ENCODE assay signal across 1 cellular context in the genomic region with DNA sequence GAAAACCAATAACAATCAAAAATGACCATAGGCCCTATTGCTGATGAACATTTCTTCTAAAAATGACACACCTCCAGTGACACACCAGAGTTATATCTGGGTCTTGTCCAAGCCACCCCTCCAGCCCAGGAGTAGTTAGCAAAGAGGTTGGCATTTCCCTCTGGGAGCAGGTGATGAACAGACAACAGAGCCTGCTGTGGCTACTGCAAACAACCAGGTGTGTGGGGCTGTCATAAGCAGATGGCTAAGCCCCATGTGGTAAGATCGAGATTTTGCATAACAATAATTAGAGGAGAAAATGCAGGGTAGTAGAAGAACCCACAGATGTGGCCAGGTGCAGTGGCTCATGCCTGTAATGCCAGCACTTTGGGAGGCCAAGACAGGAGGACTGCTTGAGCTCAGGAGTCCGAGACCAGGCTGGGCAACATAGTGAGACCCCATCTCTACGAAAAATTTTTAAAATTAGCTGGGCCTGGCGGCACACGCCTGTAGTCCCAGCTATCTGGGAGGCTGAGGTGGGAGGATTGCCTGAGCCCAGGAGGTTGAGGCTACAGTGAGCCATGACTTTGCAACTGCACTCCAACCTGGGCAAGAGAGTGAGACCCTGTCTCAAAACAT.
TF ChIP-seq lines count a peak whose summit lies in the region.

No MANE protein-coding gene starts in this region.

TF ChIP-seq in K562, 482 proteins besides CTCF, POLR2A, EP300 and RAD21:
- TF ChIP-seq, protein P1, sequence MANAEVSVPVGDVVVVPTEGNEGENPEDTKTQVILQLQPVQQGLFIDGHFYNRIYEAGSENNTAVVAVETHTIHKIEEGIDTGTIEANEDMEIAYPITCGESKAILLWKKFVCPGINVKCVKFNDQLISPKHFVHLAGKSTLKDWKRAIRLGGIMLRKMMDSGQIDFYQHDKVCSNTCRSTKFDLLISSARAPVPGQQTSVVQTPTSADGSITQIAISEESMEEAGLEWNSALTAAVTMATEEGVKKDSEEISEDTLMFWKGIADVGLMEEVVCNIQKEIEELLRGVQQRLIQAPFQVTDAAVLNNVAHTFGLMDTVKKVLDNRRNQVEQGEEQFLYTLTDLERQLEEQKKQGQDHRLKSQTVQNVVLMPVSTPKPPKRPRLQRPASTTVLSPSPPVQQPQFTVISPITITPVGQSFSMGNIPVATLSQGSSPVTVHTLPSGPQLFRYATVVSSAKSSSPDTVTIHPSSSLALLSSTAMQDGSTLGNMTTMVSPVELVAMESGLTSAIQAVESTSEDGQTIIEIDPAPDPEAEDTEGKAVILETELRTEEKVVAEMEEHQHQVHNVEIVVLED (CRISPR knock-in tag; IDR thresholded peaks at IDR 0.05) = no peak
- TF ChIP-seq ZNF121 (CRISPR knock-in tag; conservative IDR thresholded peaks at IDR 0.05) = peak; percentile 96
- peak; percentile 63 for TF ChIP-seq RBM25 (IDR thresholded peaks at IDR 0.05; ENCODE audit: low read depth, low read length, severe bottlenecking)
- TF ChIP-seq BCOR (IDR thresholded peaks at IDR 0.05) = peak; percentile 24; the same call in 1 of the 2 replicates
- TF ChIP-seq NFE2 (IDR thresholded peaks at IDR 0.05; ENCODE audit: low read depth) = peak; percentile 24; the same call in 1 of the 2 replicates
